Comparison of ENCODE assay signal across 29 cellular contexts in the genomic region with DNA sequence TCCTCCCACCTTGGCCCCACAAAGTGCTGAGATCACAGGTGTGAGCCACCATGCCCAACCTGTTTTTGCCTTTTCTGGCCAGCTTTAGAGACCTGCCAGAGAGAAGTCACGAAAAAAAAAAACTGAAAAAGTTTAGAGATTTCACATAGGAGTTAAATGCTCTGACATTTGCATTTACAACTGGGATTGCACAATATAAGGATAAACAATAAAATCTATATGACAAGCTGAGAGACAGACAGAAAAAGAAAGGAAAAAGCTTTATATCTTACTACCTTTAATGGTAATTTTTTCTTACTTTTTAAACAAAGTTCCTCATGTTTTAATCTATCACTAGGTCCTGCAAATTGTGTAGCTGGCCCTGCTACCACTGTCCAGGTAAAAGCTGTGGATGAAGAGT.
"Had no signal": no experiment of that assay in that cellular context is flagged by ENCODE, and none has a peak within 500 bp of the region (broad histone marks: within the 10 kb centered on the region; RNA-seq: fewer than 3 reads in every experiment).

No MANE protein-coding gene starts in this region.

- H3K9me3 ChIP-seq: ascending aorta, breast epithelium had no signal

- H3K4me3 Mint-ChIP-seq: activated CD4-positive, alpha-beta memory T cell treated with anti-CD3 and anti-CD28 coated beads for 36 hours; activated CD8-positive, alpha-beta memory T cell treated with anti-CD3 and anti-CD28 coated beads, Interleukin-2, amount 10 ng/mL, durations not matched to agents 7 days and 5 days; activated CD8-positive, alpha-beta T cell treated with anti-CD3 and anti-CD28 coated beads, Interleukin-2, amount 10 ng/mL, durations not matched to agents 7 days and 5 days; activated naive CD4-positive, alpha-beta T cell treated with anti-CD3 and anti-CD28 coated beads for 36 hours; activated naive CD4-positive, alpha-beta T cell treated with anti-CD3 and anti-CD28 coated beads, Interleukin-2, amount 50 U/mL, for 24 hours; activated naive CD8-positive, alpha-beta T cell treated with anti-CD3 and anti-CD28 coated beads, Interleukin-2, amount 10 ng/mL, durations not matched to agents 7 days and 5 days; activated T-helper 1 cell treated with anti-CD3 and anti-CD28 coated beads, Interleukin-12 subunit alpha, Interleukin-12 subunit beta, Interleukin-2, Interleukin-4 antibody, amounts not matched to agents 30 ng/mL and 10 ng/mL and 1 ng/mL, durations not matched to agents 14 hours and 24 hours and 36 hours; brain; dendritic cell treated with granulocyte-macrophage colony-stimulating factor and Interleukin-4, amounts not matched to agents 40 ng/mL and 50 ng/mL, for 4 days; endodermal cell had no signal

- H3K4me1 ChIP-seq: breast epithelium had no signal

- DNase-seq: activated CD4-positive, alpha-beta memory T cell treated with anti-CD3 and anti-CD28 coated beads for 36 hours; activated CD4-positive, alpha-beta T cell treated with anti-CD3 and anti-CD28 coated beads for 48 hours; activated CD4-positive, alpha-beta T cell treated with anti-CD3 and anti-CD28 coated beads, Interleukin-2, amount 50 U/mL, for 1 hour; activated CD8-positive, alpha-beta memory T cell treated with anti-CD3 and anti-CD28 coated beads, Interleukin-2, amount 10 ng/mL, durations not matched to agents 7 days and 5 days; activated CD8-positive, alpha-beta memory T cell treated with anti-CD3 and anti-CD28 coated beads, Interleukin-2, amount 50 U/mL, for 4 hours; activated CD8-positive, alpha-beta T cell treated with anti-CD3 and anti-CD28 coated beads, Interleukin-2, amount 10 ng/mL, durations not matched to agents 7 days and 5 days; activated effector memory CD4-positive, alpha-beta T cell treated with anti-CD3 and anti-CD28 coated beads, Interleukin-2, amount 50 U/mL, for 16 hours; activated naive CD4-positive, alpha-beta T cell treated with anti-CD3 and anti-CD28 coated beads for 36 hours; activated naive CD8-positive, alpha-beta T cell treated with anti-CD3 and anti-CD28 coated beads, Interleukin-2, amount 10 ng/mL, durations not matched to agents 7 days and 5 days; activated T-cell treated with anti-CD3 and anti-CD28 coated beads, Interleukin-2, amount 50 U/mL, for 1 hour; activated T-cell treated with anti-CD3 and anti-CD28 coated beads, Interleukin-2, amount 50 U/mL, for 48 hours; central memory CD4-positive, alpha-beta T cell; cerebellar nuclear complex; dorsolateral prefrontal cortex; effector memory CD4-positive, alpha-beta T cell; endodermal cell; foreskin fibroblast; head of caudate nucleus; T-helper 2 cell had no signal

- H3K27ac ChIP-seq: ascending aorta, breast epithelium, cardiac muscle cell, coronary artery, dorsolateral prefrontal cortex had no signal

- ATAC-seq: activated CD8-positive, alpha-beta memory T cell treated with anti-CD3 and anti-CD28 coated beads, Interleukin-2, amount 10 ng/mL, durations not matched to agents 7 days and 5 days; activated CD8-positive, alpha-beta T cell treated with anti-CD3 and anti-CD28 coated beads, Interleukin-2, amount 10 ng/mL, durations not matched to agents 7 days and 5 days; esophagus mucosa had no signal

- H3K36me3 Mint-ChIP-seq: activated CD4-positive, alpha-beta memory T cell treated with anti-CD3 and anti-CD28 coated beads for 36 hours; activated CD8-positive, alpha-beta memory T cell treated with anti-CD3 and anti-CD28 coated beads, Interleukin-2, amount 10 ng/mL, durations not matched to agents 7 days and 5 days; activated naive CD4-positive, alpha-beta T cell treated with anti-CD3 and anti-CD28 coated beads, Interleukin-2, amount 50 U/mL, for 24 hours; activated naive CD8-positive, alpha-beta T cell treated with anti-CD3 and anti-CD28 coated beads, Interleukin-2, amount 10 ng/mL, durations not matched to agents 7 days and 5 days; brain had no signal

- H3K27me3 Mint-ChIP-seq: activated CD4-positive, alpha-beta memory T cell treated with anti-CD3 and anti-CD28 coated beads for 36 hours; activated CD8-positive, alpha-beta memory T cell treated with anti-CD3 and anti-CD28 coated beads, Interleukin-2, amount 10 ng/mL, durations not matched to agents 7 days and 5 days; activated naive CD4-positive, alpha-beta T cell treated with anti-CD3 and anti-CD28 coated beads, Interleukin-2, amount 50 U/mL, for 24 hours; activated naive CD8-positive, alpha-beta T cell treated with anti-CD3 and anti-CD28 coated beads, Interleukin-2, amount 10 ng/mL, durations not matched to agents 7 days and 5 days; dendritic cell treated with granulocyte-macrophage colony-stimulating factor and Interleukin-4, amounts not matched to agents 40 ng/mL and 50 ng/mL, for 4 days had no signal

- H3K4me1 Mint-ChIP-seq: activated CD8-positive, alpha-beta memory T cell treated with anti-CD3 and anti-CD28 coated beads, Interleukin-2, amount 10 ng/mL, durations not matched to agents 7 days and 5 days; activated naive CD4-positive, alpha-beta T cell treated with anti-CD3 and anti-CD28 coated beads, Interleukin-2, amount 50 U/mL, for 24 hours; activated naive CD8-positive, alpha-beta T cell treated with anti-CD3 and anti-CD28 coated beads, Interleukin-2, amount 10 ng/mL, durations not matched to agents 7 days and 5 days had no signal

- H3K27me3 ChIP-seq: ascending aorta, breast epithelium, cardiac muscle cell, dorsolateral prefrontal cortex had no signal

- H3K9me3 Mint-ChIP-seq: activated CD4-positive, alpha-beta memory T cell treated with anti-CD3 and anti-CD28 coated beads for 36 hours; activated naive CD4-positive, alpha-beta T cell treated with anti-CD3 and anti-CD28 coated beads for 36 hours; activated naive CD4-positive, alpha-beta T cell treated with anti-CD3 and anti-CD28 coated beads, Interleukin-2, amount 50 U/mL, for 24 hours; activated naive CD8-positive, alpha-beta T cell treated with anti-CD3 and anti-CD28 coated beads, Interleukin-2, amount 10 ng/mL, durations not matched to agents 7 days and 5 days; activated T-helper 1 cell treated with anti-CD3 and anti-CD28 coated beads, Interleukin-12 subunit alpha, Interleukin-12 subunit beta, Interleukin-2, Interleukin-4 antibody, amounts not matched to agents 30 ng/mL and 10 ng/mL and 1 ng/mL, durations not matched to agents 14 hours and 24 hours and 36 hours; dendritic cell treated with granulocyte-macrophage colony-stimulating factor and Interleukin-4, amounts not matched to agents 40 ng/mL and 50 ng/mL, for 4 days had no signal

- H3K4me3 ChIP-seq: ascending aorta, breast epithelium, cardiac muscle cell, coronary artery, dorsolateral prefrontal cortex had no signal

- H3K36me3 ChIP-seq: ascending aorta, breast epithelium, cardiac muscle cell had no signal

- H3K27ac Mint-ChIP-seq: activated CD4-positive, alpha-beta memory T cell treated with anti-CD3 and anti-CD28 coated beads for 36 hours; activated CD8-positive, alpha-beta memory T cell treated with anti-CD3 and anti-CD28 coated beads, Interleukin-2, amount 10 ng/mL, durations not matched to agents 7 days and 5 days; activated CD8-positive, alpha-beta T cell treated with anti-CD3 and anti-CD28 coated beads, Interleukin-2, amount 10 ng/mL, durations not matched to agents 7 days and 5 days; activated naive CD4-positive, alpha-beta T cell treated with anti-CD3 and anti-CD28 coated beads for 36 hours; activated naive CD4-positive, alpha-beta T cell treated with anti-CD3 and anti-CD28 coated beads, Interleukin-2, amount 50 U/mL, for 24 hours; activated naive CD8-positive, alpha-beta T cell treated with anti-CD3 and anti-CD28 coated beads, Interleukin-2, amount 10 ng/mL, durations not matched to agents 7 days and 5 days; activated T-helper 1 cell treated with anti-CD3 and anti-CD28 coated beads, Interleukin-12 subunit alpha, Interleukin-12 subunit beta, Interleukin-2, Interleukin-4 antibody, amounts not matched to agents 30 ng/mL and 10 ng/mL and 1 ng/mL, durations not matched to agents 14 hours and 24 hours and 36 hours; activated T-helper 2 cell treated with anti-CD3 and anti-CD28 coated beads, Interferon-gamma antibody, Interleukin-2, Interleukin-4, amounts not matched to agents 10 μg/mL and 5 μg/mL and 100 μg/mL, durations not matched to agents 14 hours and 24 hours and 36 hours; brain; dendritic cell treated with granulocyte-macrophage colony-stimulating factor and Interleukin-4, amounts not matched to agents 40 ng/mL and 50 ng/mL, for 4 days; endodermal cell had no signal
